ENCODE assay signal across 18 cellular contexts in the genomic region with DNA sequence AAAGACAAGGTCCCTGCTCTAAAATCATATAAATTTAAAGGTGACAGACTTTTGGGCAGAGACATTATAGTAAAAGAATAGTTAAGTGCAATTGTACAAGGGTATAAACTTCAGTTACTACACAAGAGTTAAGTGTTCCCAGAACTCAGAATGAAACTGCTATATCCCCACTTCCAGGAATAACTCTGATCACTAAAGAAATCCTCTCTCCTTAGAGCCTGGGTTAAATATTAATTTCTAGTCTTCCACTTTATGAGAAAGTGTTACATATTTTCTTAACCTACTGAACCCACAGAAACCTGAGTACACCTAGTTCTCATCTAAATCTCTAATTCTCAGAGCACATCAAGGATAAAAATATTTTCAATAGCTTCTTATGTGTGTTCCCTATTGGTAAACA.
DNase-seq lines count a peak whose midpoint lies in the region; ATAC-seq, FAIRE-seq and TF ChIP-seq lines count a peak whose summit lies in the region.
"Had no signal": no experiment of that assay in that cellular context is flagged by ENCODE, and none has a peak within 500 bp of the region (broad histone marks: within the 10 kb centered on the region; RNA-seq: fewer than 3 reads in every experiment).

No MANE protein-coding gene starts in this region.

- H2AFZ ChIP-seq in OCI-LY7 (ENCODE audit: low read length), result no peak overlapping the region

- no peaks in the 10 kb centered on the region for H3K9me3 ChIP-seq in lung (ENCODE audit: control insufficient read depth in 2 of 2, insufficient read depth in 1 of 2, low read length in 1 of 2)
- H3K9me3 ChIP-seq in small intestine (ENCODE audit: control insufficient read depth, low read depth), result no peaks in the 10 kb centered on the region
- no peaks in the 10 kb centered on the region for H3K9me3 ChIP-seq in effector memory CD4-positive, alpha-beta T cell (ENCODE audit: control insufficient read depth, low read length)
- H3K9me3 ChIP-seq in OCI-LY7 (ENCODE audit: low read length), result no peaks in the 10 kb centered on the region

- no peak overlapping the region for H3K27ac ChIP-seq in lung (ENCODE audit: low read depth in 1 of 2, low read length in 1 of 2)
- no peak overlapping the region for H3K27ac ChIP-seq in small intestine (ENCODE audit: low read depth in 1 of 2, low read length in 1 of 2)
- H3K27ac ChIP-seq in effector memory CD4-positive, alpha-beta T cell (ENCODE audit: insufficient read depth, low read length, poor library complexity, severe bottlenecking), result no peak overlapping the region
- no peak overlapping the region for H3K27ac ChIP-seq in OCI-LY7 (ENCODE audit: low read depth, low read length, poor library complexity, severe bottlenecking)
- H3K27ac ChIP-seq in dorsolateral prefrontal cortex, result no peak overlapping the region

- TF ChIP-seq CTCF in lung (IDR thresholded peaks at IDR 0.05; ENCODE audit: control extremely low read depth, extremely low read depth) (no peak), OCI-LY7 (conservative IDR thresholded peaks at IDR 0.05; ENCODE audit: low read length) (no peak), dorsolateral prefrontal cortex (IDR thresholded peaks at IDR 0.05 in 54 of 56, conservative IDR thresholded peaks at IDR 0.05 in 2 of 56; ENCODE audit: low read depth in 1 of 56, partially characterized antibody in 56 of 56) (peak in 1 of 56 donors; percentile 1)

- peak; percentile 32 for ATAC-seq in lung (ENCODE audit: insufficient read depth, low FRiP score)
- ATAC-seq: CD8-positive, alpha-beta T cell; PC-3 had no signal

- no TSS peak for BruUV-seq in OCI-LY7 (replicated peaks; lab: Mats Ljungman, UMichigan)

- H3K9me2 ChIP-seq in OCI-LY7 (ENCODE audit: insufficient read depth, low read length), result no peaks in the 10 kb centered on the region

- CTCF ChIA-PET in OCI-LY7 (lab: Charles Lee; ENCODE audit: unreplicated experiment), result no interaction called here

- intact Hi-C loops in OCI-LY7 (cut with micrococcal nuclease; ENCODE audit: unreplicated experiment) (no loop called here), dorsolateral prefrontal cortex (cut with DNase I) (no loop called here)

- POLR2A ChIA-PET in OCI-LY7 (lab: Charles Lee), result no interaction called here

- H3K4me1 ChIP-seq in lung (ENCODE audit: control insufficient read depth in 2 of 2, insufficient read depth in 2 of 2, low read length in 2 of 2), result peaks cover 0 to 3% of the 10 kb centered on the region in 2 donors
- no peaks in the 10 kb centered on the region for H3K4me1 ChIP-seq in small intestine (ENCODE audit: control insufficient read depth in 2 of 2, insufficient read depth in 1 of 2, low read depth in 1 of 2, low read length in 1 of 2)
- no peaks in the 10 kb centered on the region for H3K4me1 ChIP-seq in effector memory CD4-positive, alpha-beta T cell (ENCODE audit: control insufficient read depth, insufficient read depth, low read length, poor library complexity, severe bottlenecking)
- H3K4me1 ChIP-seq in OCI-LY7 (ENCODE audit: insufficient read depth, low read length, poor library complexity, severe bottlenecking), result no peaks in the 10 kb centered on the region

- H3K36me3 ChIP-seq in lung (ENCODE audit: control insufficient read depth in 2 of 2, insufficient read depth in 2 of 2, low read length in 2 of 2) (no peaks in the 10 kb centered on the region), small intestine (ENCODE audit: control insufficient read depth in 2 of 2, insufficient read depth in 2 of 2, low read length in 2 of 2) (no peaks in the 10 kb centered on the region), OCI-LY7 (ENCODE audit: insufficient read depth, low read length) (no peaks in the 10 kb centered on the region)
- no peaks in the 10 kb centered on the region for H3K36me3 ChIP-seq in effector memory CD4-positive, alpha-beta T cell (ENCODE audit: control insufficient read depth, insufficient read depth, low read length)

- no peaks in the 10 kb centered on the region for H3K79me2 ChIP-seq in OCI-LY7 (ENCODE audit: insufficient read depth, low read depth, low read length)

- no peaks in the 10 kb centered on the region for H4K20me1 ChIP-seq in OCI-LY7 (ENCODE audit: insufficient read depth, low read length)

- DNase-seq in Caki2 (ENCODE audit: low read depth), result peak; percentile 16
- DNase-seq in glomerular visceral epithelial cell (ENCODE audit: extremely low spot score), result peak; percentile 16
- DNase-seq in lung (ENCODE audit: low spot score), result no peak
- DNase-seq in small intestine, result peak; percentile 49
- DNase-seq in effector memory CD4-positive, alpha-beta T cell, result no peak
- DNase-seq in OCI-LY7 (ENCODE audit: low spot score), result no peak
- no peak for DNase-seq in dorsolateral prefrontal cortex
- DNase-seq in activated naive CD4-positive, alpha-beta T cell treated with anti-CD3 and anti-CD28 coated beads, Interleukin-2, amount 50 U/mL, for 16 hours, result no peak
- DNase-seq: CD8-positive, alpha-beta T cell; DMS79; Karpas-422; NCI-H1694; NCI-H2081 treated with DMSO at 0.1 percent for 48 hours; NCI-H2171 treated with DMSO at 0.1 percent for 48 hours; NCI-H526 treated with DMSO at 0.1 percent for 48 hours; Right ventricle myocardium superior had no signal

- no peak overlapping the region for H3K4me2 ChIP-seq in OCI-LY7 (ENCODE audit: low read length)

- no peak overlapping the region for H3K4me3 ChIP-seq in lung
- no peak overlapping the region for H3K4me3 ChIP-seq in small intestine (ENCODE audit: low read depth in 1 of 2, low read length in 2 of 2)
- H3K4me3 ChIP-seq in effector memory CD4-positive, alpha-beta T cell (ENCODE audit: insufficient read depth, low read depth, low read length, poor library complexity, severe bottlenecking), result no peak overlapping the region
- H3K4me3 ChIP-seq in OCI-LY7 (ENCODE audit: low read depth, low read length, poor library complexity, severe bottlenecking), result no peak overlapping the region
- H3K4me3 ChIP-seq in dorsolateral prefrontal cortex, result no peak overlapping the region

- FAIRE-seq in small intestine (lab: Jason Lieb, UNC), result no peak
- FAIRE-seq: D721Med had no signal

- H3K27me3 ChIP-seq in lung (ENCODE audit: control insufficient read depth, insufficient read depth) (no peaks in the 10 kb centered on the region), small intestine (ENCODE audit: control insufficient read depth in 2 of 2, insufficient read depth in 2 of 2, low read length in 2 of 2) (no peaks in the 10 kb centered on the region), dorsolateral prefrontal cortex (no peaks in the 10 kb centered on the region)
- peaks cover 3% of the 10 kb centered on the region for H3K27me3 ChIP-seq in effector memory CD4-positive, alpha-beta T cell (replicated peaks; ENCODE audit: control insufficient read depth, insufficient read depth, low read length, poor library complexity, severe bottlenecking)

- in situ Hi-C loops in Caki2 (cut with HindIII; ENCODE audit: low pct_unique_long_range_greater_than_20kb, low sequenced_read_pairs), result no loop called here

Comparison
In these comparisons a context has a peak if more than half of its experiments do, and no peak if none do; other contexts are left out.
1. DNase-seq: peak in Caki2 (single experiment), glomerular visceral epithelial cell (single experiment) and small intestine (single experiment); none in lung (single experiment), effector memory CD4-positive, alpha-beta T cell (0 of 3), OCI-LY7 (single experiment), dorsolateral prefrontal cortex (0 of 10) and activated naive CD4-positive, alpha-beta T cell treated with anti-CD3 and anti-CD28 coated beads, Interleukin-2, amount 50 U/mL, for 16 hours (single experiment).